In the genomic region with DNA sequence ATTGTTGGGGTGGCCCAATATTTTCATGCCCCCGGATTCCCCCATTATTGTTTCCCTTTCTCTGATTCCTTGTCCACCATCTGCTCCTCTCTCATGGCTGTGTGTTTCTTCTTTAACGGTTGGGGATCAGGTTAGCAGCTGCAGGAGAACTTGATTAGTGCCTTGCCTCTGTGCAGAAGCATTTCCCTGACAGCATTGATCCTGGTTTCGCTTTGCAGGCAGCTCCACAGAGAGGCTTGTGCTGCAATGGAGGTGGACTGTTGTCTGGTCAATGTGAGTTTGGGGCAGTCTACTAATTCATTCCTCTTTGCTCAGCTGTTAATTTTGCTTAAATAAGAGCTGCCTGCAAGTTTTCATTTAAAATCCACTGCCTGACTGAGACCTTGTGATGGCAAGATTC, we compare ENCODE assay signal across 1 cellular context.
TF ChIP-seq lines count a peak whose summit lies in the region.

No MANE protein-coding gene starts in this region.

TF ChIP-seq in GM23338, 12 proteins besides CTCF, POLR2A, EP300 and RAD21 (continued from another document):
- TF ChIP-seq, protein P1, sequence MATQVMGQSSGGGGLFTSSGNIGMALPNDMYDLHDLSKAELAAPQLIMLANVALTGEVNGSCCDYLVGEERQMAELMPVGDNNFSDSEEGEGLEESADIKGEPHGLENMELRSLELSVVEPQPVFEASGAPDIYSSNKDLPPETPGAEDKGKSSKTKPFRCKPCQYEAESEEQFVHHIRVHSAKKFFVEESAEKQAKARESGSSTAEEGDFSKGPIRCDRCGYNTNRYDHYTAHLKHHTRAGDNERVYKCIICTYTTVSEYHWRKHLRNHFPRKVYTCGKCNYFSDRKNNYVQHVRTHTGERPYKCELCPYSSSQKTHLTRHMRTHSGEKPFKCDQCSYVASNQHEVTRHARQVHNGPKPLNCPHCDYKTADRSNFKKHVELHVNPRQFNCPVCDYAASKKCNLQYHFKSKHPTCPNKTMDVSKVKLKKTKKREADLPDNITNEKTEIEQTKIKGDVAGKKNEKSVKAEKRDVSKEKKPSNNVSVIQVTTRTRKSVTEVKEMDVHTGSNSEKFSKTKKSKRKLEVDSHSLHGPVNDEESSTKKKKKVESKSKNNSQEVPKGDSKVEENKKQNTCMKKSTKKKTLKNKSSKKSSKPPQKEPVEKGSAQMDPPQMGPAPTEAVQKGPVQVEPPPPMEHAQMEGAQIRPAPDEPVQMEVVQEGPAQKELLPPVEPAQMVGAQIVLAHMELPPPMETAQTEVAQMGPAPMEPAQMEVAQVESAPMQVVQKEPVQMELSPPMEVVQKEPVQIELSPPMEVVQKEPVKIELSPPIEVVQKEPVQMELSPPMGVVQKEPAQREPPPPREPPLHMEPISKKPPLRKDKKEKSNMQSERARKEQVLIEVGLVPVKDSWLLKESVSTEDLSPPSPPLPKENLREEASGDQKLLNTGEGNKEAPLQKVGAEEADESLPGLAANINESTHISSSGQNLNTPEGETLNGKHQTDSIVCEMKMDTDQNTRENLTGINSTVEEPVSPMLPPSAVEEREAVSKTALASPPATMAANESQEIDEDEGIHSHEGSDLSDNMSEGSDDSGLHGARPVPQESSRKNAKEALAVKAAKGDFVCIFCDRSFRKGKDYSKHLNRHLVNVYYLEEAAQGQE (IDR thresholded peaks at IDR 0.05; ENCODE audit: unreplicated experiment): no peak
